In genomic region chr19:38702278-38702677, GRCh38 we compare ENCODE assay signal across 14 cellular contexts. TPM values are rescaled to one million over a fixed set of nuclear protein-coding genes. Genes with fewer than 3 reads are reported as not detected.
DNase-seq lines count a peak whose midpoint lies in the region; TF ChIP-seq lines count a peak whose summit lies in the region.
"Had no signal": no experiment of that assay in that cellular context is flagged by ENCODE, and none has a peak within 500 bp of the region (broad histone marks: within the 10 kb centered on the region; RNA-seq: fewer than 3 reads in every experiment).

No MANE protein-coding gene starts in this region.

- DNase-seq in RWPE1 (ENCODE audit: low spot score): no peak
- no peak for DNase-seq in colonic mucosa
- DNase-seq in thyroid gland: peak in 1 of 2 donors; percentile 55
- DNase-seq in KBM-7: no peak
- no peak for DNase-seq in T-helper 1 cell
- no peak for DNase-seq in HFFc6
- DNase-seq: activated CD8-positive, alpha-beta memory T cell treated with anti-CD3 and anti-CD28 coated beads, Interleukin-2, amount 50 U/mL, for 48 hours; activated naive CD4-positive, alpha-beta T cell treated with anti-CD3 and anti-CD28 coated beads, Interleukin-2, amount 10 ng/mL, durations not matched to agents 7 days and 5 days; KG1; NCI-H1436; stimulated activated CD4-positive, alpha-beta T cell treated with anti-CD3 and anti-CD28 coated beads, Interleukin-4, amount 100 ng/mL, for 1 hour had no signal

- TF ChIP-seq POLR2A in thyroid gland (IDR thresholded peaks at IDR 0.05): no peak

- H3K36me3 Mint-ChIP-seq in HFFc6 (ENCODE audit: low read depth): peaks cover 45% of the 10 kb centered on the region

- H3K9ac ChIP-seq in colonic mucosa (ENCODE audit: low read depth in 2 of 2, low read length in 2 of 2) (peak overlapping the region in 1 of 2 donors; percentile 7), mucosa of stomach (ENCODE audit: low read length) (peak overlapping the region; percentile 54)

- no peak overlapping the region for H3K27ac Mint-ChIP-seq in HFFc6
- H3K27ac Mint-ChIP-seq: T-helper 1 cell treated with Interleukin-12 subunit alpha and Interleukin-12 subunit beta and Interleukin-4 antibody, amounts not matched to agents 30 μg/mL and 1 μg/mL, for 36 hours had no signal

- H3K9me3 ChIP-seq in colonic mucosa: no peaks in the 10 kb centered on the region
- no peaks in the 10 kb centered on the region for H3K9me3 ChIP-seq in mucosa of stomach (ENCODE audit: control insufficient read depth, low read length)
- H3K9me3 ChIP-seq in thyroid gland: no peaks in the 10 kb centered on the region
- H3K9me3 ChIP-seq: prostate gland had no signal

- peak overlapping the region; percentile 87 for H3K27ac ChIP-seq in RWPE1
- peak overlapping the region; percentile 38 for H3K27ac ChIP-seq in colonic mucosa
- H3K27ac ChIP-seq in thyroid gland: peak overlapping the region; percentile 75 to 83 (median 83)

- H3K4me1 ChIP-seq in colonic mucosa: peaks cover 4% of the 10 kb centered on the region
- H3K4me1 ChIP-seq in mucosa of stomach (ENCODE audit: control insufficient read depth, insufficient read depth, low read length): peaks cover 80% of the 10 kb centered on the region
- peaks cover 46 to 69% of the 10 kb centered on the region in 2 donors for H3K4me1 ChIP-seq in thyroid gland

- H3K27me3 ChIP-seq in colonic mucosa (no peaks in the 10 kb centered on the region), mucosa of stomach (ENCODE audit: control insufficient read depth, insufficient read depth, low read length) (no peaks in the 10 kb centered on the region), thyroid gland (no peaks in the 10 kb centered on the region)

- no peak overlapping the region for H3K4me3 Mint-ChIP-seq in HFFc6
- H3K4me3 Mint-ChIP-seq: activated naive CD4-positive, alpha-beta T cell treated with anti-CD3 and anti-CD28 coated beads, Interleukin-2, amount 10 ng/mL, durations not matched to agents 7 days and 5 days; T-helper 1 cell treated with Interleukin-12 subunit alpha and Interleukin-12 subunit beta and Interleukin-4 antibody, amounts not matched to agents 30 μg/mL and 1 μg/mL, for 36 hours had no signal

- in situ Hi-C loops in KBM-7 (cut with MboI; ENCODE audit: low pct_unique_long_range_greater_than_20kb, low sequenced_read_pairs): no loop called here

- peaks cover 53% of the 10 kb centered on the region for H3K27me3 Mint-ChIP-seq in HFFc6 (ENCODE audit: insufficient read depth)
- H3K27me3 Mint-ChIP-seq: activated naive CD4-positive, alpha-beta T cell treated with anti-CD3 and anti-CD28 coated beads, Interleukin-2, amount 10 ng/mL, durations not matched to agents 7 days and 5 days had no signal

- H3K4me3 ChIP-seq in colonic mucosa (no peak overlapping the region), mucosa of stomach (ENCODE audit: low read length) (no peak overlapping the region), thyroid gland (replicated peaks in 1 of 3) (no peak overlapping the region)
- H3K4me3 ChIP-seq: prostate gland had no signal

- H3K4me1 Mint-ChIP-seq in HFFc6 (ENCODE audit: low read depth): peaks cover 19% of the 10 kb centered on the region

- H3K9me3 Mint-ChIP-seq in HFFc6: no peaks in the 10 kb centered on the region; the same call in 1 of the 2 replicates
- H3K9me3 Mint-ChIP-seq: activated naive CD4-positive, alpha-beta T cell treated with anti-CD3 and anti-CD28 coated beads, Interleukin-2, amount 10 ng/mL, durations not matched to agents 7 days and 5 days; T-helper 1 cell treated with Interleukin-12 subunit alpha and Interleukin-12 subunit beta and Interleukin-4 antibody, amounts not matched to agents 30 μg/mL and 1 μg/mL, for 36 hours had no signal

- POLR2A ChIA-PET in RWPE1 (lab: Yijun Ruan, JAX; ENCODE audit: low non-redundant PET): no interaction called here

- no peak for TF ChIP-seq CTCF in RWPE1 (conservative IDR thresholded peaks at IDR 0.05; ENCODE audit: low read depth)
- no peak for TF ChIP-seq CTCF in colonic mucosa (IDR thresholded peaks at IDR 0.05)
- TF ChIP-seq CTCF in thyroid gland (IDR thresholded peaks at IDR 0.05): no peak
- TF ChIP-seq CTCF in HFFc6 (IDR thresholded peaks at IDR 0.05): no peak

- intact Hi-C loops in colonic mucosa (cut with DNase I): no loop called here
- intact Hi-C loops in thyroid gland (cut with DNase I): no loop called here

- CTCF ChIA-PET in RWPE1 (lab: Yijun Ruan, JAX): no interaction called here

- peaks cover 27% of the 10 kb centered on the region for H3K36me3 ChIP-seq in colonic mucosa
- peaks cover 55% of the 10 kb centered on the region for H3K36me3 ChIP-seq in mucosa of stomach (ENCODE audit: control insufficient read depth, insufficient read depth, low read length)
- peaks cover 36% of the 10 kb centered on the region in 2 donors for H3K36me3 ChIP-seq in thyroid gland

- 61 to 73% methylated on average over 2 to 14 of the region's 14 CpGs for WGBS in thyroid gland, 2 donors

RNA-seq across cellular contexts. Expression of gene CAPN12, which starts 42.0 kb away (rescaled TPM):
- 1 to 10 TPM; 5.2 to 5.7 TPM for total RNA-seq in colonic mucosa
- 1 to 10 TPM in 2 of 4 donors, not detected in 2; 1.6 to 2.0 TPM for total RNA-seq in thyroid gland
- total RNA-seq in HFFc6 (2021; fragmentation: NEBNext Ultra II Directional; extraction: Animal tissue kit (Norgen Biotek cat#: 25700)): under 1 TPM; 0.09 to 0.45 (median 0.19) TPM

RNA-seq across cellular contexts. Expression of gene ACTN4, which starts 54.8 kb away (rescaled TPM):
- total RNA-seq in colonic mucosa: 1,000 to 10,000 TPM; 1,019 to 1,060 TPM
- total RNA-seq in thyroid gland: 100 to 1,000 TPM; 191 to 479 (median 365) TPM
- 1,000 to 10,000 TPM in 5 of 6 experiments, 100 to 1,000 TPM in 1; 972 to 1,299 (median 1,250) TPM for total RNA-seq in HFFc6 (2021; fragmentation: NEBNext Ultra II Directional; extraction: Animal tissue kit (Norgen Biotek cat#: 25700))
